Comparison of ENCODE assay signal across 8 cellular contexts in genomic region chr14:105064721-105065143, GRCh38. TPM values are rescaled to one million over a fixed set of nuclear protein-coding genes. Genes with fewer than 3 reads are reported as not detected.
DNase-seq lines count a peak whose midpoint lies in the region; ATAC-seq and TF ChIP-seq lines count a peak whose summit lies in the region.

No MANE protein-coding gene starts in this region.

- ATAC-seq in T-cell (replicated peaks in 1 of 4) (no peak), HG03460 (IDR thresholded peaks at IDR 0.05; ENCODE audit: unreplicated experiment) (no peak), HG02642 (IDR thresholded peaks at IDR 0.05; ENCODE audit: poor library complexity, unreplicated experiment) (no peak)

- peaks cover 5% of the 10 kb centered on the region for H3K36me3 Mint-ChIP-seq in T-cell

- peak overlapping the region in 20 of 21 experiments; percentile 28 to 96 (median 80) for H3K27ac ChIP-seq in skin epidermis

- POLR2A ChIA-PET in T-cell (lab: Charles Lee) = interaction anchor here (0.7 to 1.3 kb wide), 11 partner anchors 9 to 422 kb away, joined by 3 to 5 read pairs (median 4); partner anchors contain the start of genes BRF1 (in 1 of the 2), BTBD6 (in 1 of the 2), CDCA4 (in 1 of the 2) and CRIP1 (in 1 of the 2)

- TF ChIP-seq CTCF in GM13976 (IDR thresholded peaks at IDR 0.05; ENCODE audit: borderline replicate concordance, control extremely low read depth, extremely low read depth, insufficient read depth, missing control alignments) = no peak

- H3K9me3 Mint-ChIP-seq in T-cell = no peaks in the 10 kb centered on the region

- in situ Hi-C loops in GM13976 (cut with MboI; ENCODE audit: low sequenced_read_pairs, unreplicated experiment) = no loop called here

- H3K4me3 ChIP-seq in skin epidermis = peak overlapping the region; percentile 13 to 43 (median 35)

- H3K4me3 Mint-ChIP-seq in T-cell = peak overlapping the region; percentile 80 to 85 (median 82)

- no peaks in the 10 kb centered on the region for H3K27me3 Mint-ChIP-seq in T-cell

- DNase-seq in GM13976 (ENCODE audit: low spot score) = peak; percentile 68
- peak in 4 of 34 experiments; percentile 25 to 43 (median 34) for DNase-seq in T-cell
- DNase-seq in glomerular visceral epithelial cell (ENCODE audit: extremely low spot score) = peak; percentile 67
- DNase-seq in NCI-H345 treated with DMSO at 0.1 percent for 48 hours (lab: John Stamatoyannopoulos, UW; ENCODE audit: unreplicated experiment) = no peak
- no peak for DNase-seq in cerebellar nuclear complex (lab: John Stamatoyannopoulos, UW)

- CTCF ChIA-PET in T-cell (lab: Charles Lee) = interaction anchor here in 1 of 2 donors (0.6 to 1.4 kb wide), 9 partner anchors 8 to 417 kb away, joined by 3 to 11 read pairs (median 4); partner anchors contain the start of genes BRF1, CDCA4 and CLBA1

- peaks cover 76 to 80% (median 80%) of the 10 kb centered on the region in 3 donors for H3K4me1 Mint-ChIP-seq in T-cell

- peak overlapping the region; percentile 97 to 98 for H3K27ac Mint-ChIP-seq in T-cell

RNA-seq across cellular contexts. Expression of gene GPR132, which starts 0.5 kb away (rescaled TPM):
- 10 to 100 TPM; 47.0 to 58.0 (median 49.7) TPM for total RNA-seq in T-cell

RNA-seq across cellular contexts. Expression of gene CDCA4, which starts 43.8 kb away (rescaled TPM):
- 10 to 100 TPM; 13.0 to 20.1 (median 15.8) TPM for total RNA-seq in T-cell

Comparison
In these comparisons a context has a peak if more than half of its experiments do, and no peak if none do; other contexts are left out.
1. DNase-seq: peak in GM13976 (single experiment) and glomerular visceral epithelial cell (single experiment); none in NCI-H345 treated with DMSO at 0.1 percent for 48 hours (single experiment) and cerebellar nuclear complex (0 of 2).